15 cellular contexts compared by ENCODE assay signal in genomic region chr9:79257671-79258410, GRCh38.
A peak's percentile ranks its signal among the peaks of the same experiment; 100 is the strongest.
DNase-seq lines count a peak whose midpoint lies in the region; ATAC-seq and TF ChIP-seq lines count a peak whose summit lies in the region.
"Had no signal": no experiment of that assay in that cellular context is flagged by ENCODE, and none has a peak within 500 bp of the region (broad histone marks: within the 10 kb centered on the region; RNA-seq: fewer than 3 reads in every experiment).

No MANE protein-coding gene starts in this region.

- DNase-seq in IMR-90 (no peak), SJCRH30 (peak; percentile 48 to 64), foreskin keratinocyte (no peak), HUDEP-2 (lab: John Stamatoyannopoulos, UW; ENCODE audit: unreplicated experiment in 76 of 76) (no peak), NCI-H446 treated with DMSO at 0.1 percent for 48 hours (lab: John Stamatoyannopoulos, UW) (no peak), activated T-cell treated with anti-CD3 and anti-CD28 coated beads for 4 hours (no peak)
- DNase-seq in activated CD4-positive, alpha-beta T cell treated with anti-CD3 and anti-CD28 coated beads, Interleukin-2, amount 50 U/mL, for 1 hour: no peak
- DNase-seq: activated naive CD4-positive, alpha-beta T cell treated with Interleukin-2 at 50 U/mL for 16 hours; DMS153; NCI-H2029; RPMI8226; tibial artery had no signal

- H4K20me1 ChIP-seq in IMR-90 (ENCODE audit: insufficient read depth, low read length): no peaks in the 10 kb centered on the region

- no peak overlapping the region for H4K91ac ChIP-seq in IMR-90 (ENCODE audit: insufficient read depth, low read depth, low read length)

- no peak overlapping the region for H2AK9ac ChIP-seq in IMR-90 (replicated peaks; ENCODE audit: low read depth, low read length, poor library complexity)

- CTCF ChIA-PET in IMR-90 (lab: Yijun Ruan, JAX): no interaction called here

- WGBS in IMR-90 (ENCODE audit: extremely low coverage in 2 of 2, insufficient read length in 1 of 2), 2 experiments: no CpG with 5 or more reads among the region's 23 CpGs

- no peak overlapping the region for H4K8ac ChIP-seq in IMR-90 (ENCODE audit: low read depth in 2 of 2, low read length in 2 of 2)

- POLR2A ChIA-PET in IMR-90 (lab: Charles Lee; ENCODE audit: unreplicated experiment): no interaction called here

- TF ChIP-seq CTCF in IMR-90 (conservative IDR thresholded peaks at IDR 0.05; ENCODE audit: low read depth, low read length) (no peak), foreskin keratinocyte (conservative IDR thresholded peaks at IDR 0.05) (no peak), parathyroid adenoma (IDR thresholded peaks at IDR 0.05) (no peak)

- in situ Hi-C loops in IMR-90 (cut with MboI; ENCODE audit: low sequenced_read_pairs): no loop called here

- no peak overlapping the region for H3K4ac ChIP-seq in IMR-90 (ENCODE audit: low read depth, low read length)

- no peaks in the 10 kb centered on the region for H3K79me1 ChIP-seq in IMR-90 (ENCODE audit: low read depth in 1 of 2, low read length in 2 of 2)

- H2BK15ac ChIP-seq in IMR-90 (ENCODE audit: low read depth, low read length): no peak overlapping the region

- H3K36me3 ChIP-seq in IMR-90 (ENCODE audit: control insufficient read depth, insufficient read depth, low read length) (no peaks in the 10 kb centered on the region), SJCRH30 (no peaks in the 10 kb centered on the region), parathyroid adenoma (ENCODE audit: control insufficient read depth, insufficient read depth, low read length) (no peaks in the 10 kb centered on the region)
- H3K36me3 ChIP-seq: tibial artery had no signal

- no peak overlapping the region for H2AK5ac ChIP-seq in IMR-90 (ENCODE audit: low read depth, low read length)

- H3K14ac ChIP-seq in IMR-90 (replicated peaks; ENCODE audit: low read depth, low read length): no peak overlapping the region

- TF ChIP-seq POLR2A in IMR-90 (IDR thresholded peaks at IDR 0.05; ENCODE audit: low read depth, low read length): no peak

- no TSS peak for BruUV-seq in IMR-90 (replicated peaks; lab: Mats Ljungman, UMichigan)

- no peak for TF ChIP-seq RAD21 in IMR-90 (IDR thresholded peaks at IDR 0.05; ENCODE audit: low read length)

- no peak overlapping the region for H3K4me2 ChIP-seq in IMR-90 (ENCODE audit: low read depth, low read length)
- peak overlapping the region; percentile 69 for H3K4me2 ChIP-seq in parathyroid adenoma (ENCODE audit: low read length)

- H2AFZ ChIP-seq in IMR-90 (replicated peaks; ENCODE audit: low read length, poor library complexity): peak overlapping the region; percentile 52
- H2AFZ ChIP-seq in parathyroid adenoma: no peak overlapping the region

- H3K23ac ChIP-seq in IMR-90 (ENCODE audit: low read depth, low read length): no peak overlapping the region

- H3K4me3 ChIP-seq in IMR-90 (ENCODE audit: insufficient read depth, low read depth, low read length): no peak overlapping the region
- H3K4me3 ChIP-seq in SJCRH30: peak overlapping the region; percentile 44
- no peak overlapping the region for H3K4me3 ChIP-seq in parathyroid adenoma (ENCODE audit: low read depth, low read length)
- H3K4me3 ChIP-seq: body of pancreas, lung had no signal

- no peak overlapping the region for H3K27ac ChIP-seq in IMR-90 (ENCODE audit: insufficient read depth, low read length)
- peak overlapping the region; percentile 49 for H3K27ac ChIP-seq in SJCRH30
- H3K27ac ChIP-seq in foreskin keratinocyte: no peak overlapping the region
- no peak overlapping the region for H3K27ac ChIP-seq in parathyroid adenoma
- H3K27ac ChIP-seq: body of pancreas, tibial artery had no signal

- ATAC-seq in IMR-90 (ENCODE audit: low read depth): no peak
- peak; percentile 37 for ATAC-seq in foreskin keratinocyte

- H3K9me3 ChIP-seq in IMR-90 (ENCODE audit: control insufficient read depth, insufficient read depth, low read length): peaks cover 1% of the 10 kb centered on the region; the same call in 1 of the 2 replicates
- no peaks in the 10 kb centered on the region for H3K9me3 ChIP-seq in SJCRH30 (replicated peaks)
- no peaks in the 10 kb centered on the region for H3K9me3 ChIP-seq in parathyroid adenoma (ENCODE audit: control insufficient read depth, low read length)
- H3K9me3 ChIP-seq: body of pancreas, tibial artery had no signal

- no peak overlapping the region for H3K18ac ChIP-seq in IMR-90 (ENCODE audit: low read depth, low read length)

- peaks cover 6% of the 10 kb centered on the region; the same call in 1 of the 2 replicates for H3K27me3 ChIP-seq in IMR-90 (ENCODE audit: control insufficient read depth, insufficient read depth, low read length)
- no peaks in the 10 kb centered on the region for H3K27me3 ChIP-seq in SJCRH30
- peaks cover 51% of the 10 kb centered on the region for H3K27me3 ChIP-seq in foreskin keratinocyte
- H3K27me3 ChIP-seq in parathyroid adenoma (ENCODE audit: control insufficient read depth, insufficient read depth, low read length): no peaks in the 10 kb centered on the region
- H3K27me3 ChIP-seq: body of pancreas had no signal

- no peak overlapping the region for H2BK20ac ChIP-seq in IMR-90 (ENCODE audit: low read depth, low read length)

- H3K56ac ChIP-seq in IMR-90 (ENCODE audit: extremely low read depth, insufficient read depth, low read length): no peak overlapping the region

- no peaks in the 10 kb centered on the region for H3K9me1 ChIP-seq in IMR-90 (ENCODE audit: insufficient read depth, low read length)

- no peaks in the 10 kb centered on the region for H3K4me1 ChIP-seq in IMR-90 (ENCODE audit: control insufficient read depth, insufficient read depth, low read length)
- peaks cover 15% of the 10 kb centered on the region for H3K4me1 ChIP-seq in SJCRH30
- H3K4me1 ChIP-seq in foreskin keratinocyte: peaks cover 5% of the 10 kb centered on the region
- no peaks in the 10 kb centered on the region for H3K4me1 ChIP-seq in parathyroid adenoma

- no peak overlapping the region for H2BK120ac ChIP-seq in IMR-90 (ENCODE audit: low read depth, low read length)

- H2BK5ac ChIP-seq in IMR-90 (ENCODE audit: low read depth, low read length, poor library complexity, severe bottlenecking): no peak overlapping the region

- intact Hi-C loops in IMR-90 (cut with micrococcal nuclease): no loop called here

- dilution Hi-C loops in IMR-90 (cut with HindIII; ENCODE audit: low sequenced_read_pairs, unreplicated experiment): no loop called here

- H3K79me2 ChIP-seq in parathyroid adenoma: no peaks in the 10 kb centered on the region

- H3K9ac ChIP-seq in IMR-90 (ENCODE audit: low read depth, low read length): no peak overlapping the region
- H3K9ac ChIP-seq in parathyroid adenoma: no peak overlapping the region

- H4K5ac ChIP-seq in IMR-90 (ENCODE audit: low read depth, low read length): no peak overlapping the region

TF ChIP-seq in IMR-90, 13 proteins besides CTCF, POLR2A, EP300 and RAD21:
- TF ChIP-seq SMC3 (IDR thresholded peaks at IDR 0.05; ENCODE audit: low read depth, low read length) (no peak), RCOR1 (IDR thresholded peaks at IDR 0.05; ENCODE audit: insufficient replicate concordance, low read length) (no peak), CEBPB (IDR thresholded peaks at IDR 0.05; ENCODE audit: low read depth, low read length) (no peak), CHD1 (IDR thresholded peaks at IDR 0.05; ENCODE audit: low read depth, low read length) (no peak), BHLHE40 (IDR thresholded peaks at IDR 0.05; ENCODE audit: low read depth, low read length) (no peak), MAZ (IDR thresholded peaks at IDR 0.05; ENCODE audit: borderline replicate concordance, low read depth, low read length) (no peak), RFX5 (IDR thresholded peaks at IDR 0.05; ENCODE audit: low read depth, low read length) (no peak), FOS (IDR thresholded peaks at IDR 0.05; ENCODE audit: low read depth, low read length) (no peak), NFE2L2 (IDR thresholded peaks at IDR 0.05; ENCODE audit: low read depth, low read length) (no peak), MXI1 (IDR thresholded peaks at IDR 0.05; ENCODE audit: borderline replicate concordance, low read depth, low read length) (no peak), MAFK (IDR thresholded peaks at IDR 0.05; ENCODE audit: low read depth, low read length) (no peak)
- TF ChIP-seq, protein P1, sequence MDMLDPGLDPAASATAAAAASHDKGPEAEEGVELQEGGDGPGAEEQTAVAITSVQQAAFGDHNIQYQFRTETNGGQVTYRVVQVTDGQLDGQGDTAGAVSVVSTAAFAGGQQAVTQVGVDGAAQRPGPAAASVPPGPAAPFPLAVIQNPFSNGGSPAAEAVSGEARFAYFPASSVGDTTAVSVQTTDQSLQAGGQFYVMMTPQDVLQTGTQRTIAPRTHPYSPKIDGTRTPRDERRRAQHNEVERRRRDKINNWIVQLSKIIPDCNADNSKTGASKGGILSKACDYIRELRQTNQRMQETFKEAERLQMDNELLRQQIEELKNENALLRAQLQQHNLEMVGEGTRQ (IDR thresholded peaks at IDR 0.05; ENCODE audit: low read depth, low read length): no peak
- TF ChIP-seq, protein P2, sequence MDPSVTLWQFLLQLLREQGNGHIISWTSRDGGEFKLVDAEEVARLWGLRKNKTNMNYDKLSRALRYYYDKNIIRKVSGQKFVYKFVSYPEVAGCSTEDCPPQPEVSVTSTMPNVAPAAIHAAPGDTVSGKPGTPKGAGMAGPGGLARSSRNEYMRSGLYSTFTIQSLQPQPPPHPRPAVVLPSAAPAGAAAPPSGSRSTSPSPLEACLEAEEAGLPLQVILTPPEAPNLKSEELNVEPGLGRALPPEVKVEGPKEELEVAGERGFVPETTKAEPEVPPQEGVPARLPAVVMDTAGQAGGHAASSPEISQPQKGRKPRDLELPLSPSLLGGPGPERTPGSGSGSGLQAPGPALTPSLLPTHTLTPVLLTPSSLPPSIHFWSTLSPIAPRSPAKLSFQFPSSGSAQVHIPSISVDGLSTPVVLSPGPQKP (IDR thresholded peaks at IDR 0.05; ENCODE audit: borderline replicate concordance, low read depth, low read length): no peak

Comparison
In these comparisons a context has a peak if more than half of its experiments do, and no peak if none do; other contexts are left out.
1. DNase-seq: peak in SJCRH30 (2 of 2); none in IMR-90 (single experiment), foreskin keratinocyte (0 of 2), activated CD4-positive, alpha-beta T cell treated with anti-CD3 and anti-CD28 coated beads, Interleukin-2, amount 50 U/mL, for 1 hour (single experiment), HUDEP-2 (0 of 76), NCI-H446 treated with DMSO at 0.1 percent for 48 hours (single experiment) and activated T-cell treated with anti-CD3 and anti-CD28 coated beads for 4 hours (single experiment).